Comparison of ENCODE assay signal across 8 cellular contexts in genomic region chr13:77325371-77325941, GRCh38. TPM values are rescaled to one million over a fixed set of nuclear protein-coding genes. Genes with fewer than 3 reads are reported as not detected.
A peak's percentile ranks its signal among the peaks of the same experiment; 100 is the strongest.
DNase-seq lines count a peak whose midpoint lies in the region; ATAC-seq and TF ChIP-seq lines count a peak whose summit lies in the region.

No MANE protein-coding gene starts in this region.

- H3K9me3 ChIP-seq in H9 (ENCODE audit: control insufficient read depth, low read depth, low read length): no peaks in the 10 kb centered on the region

- no peak overlapping the region for H3T11ph ChIP-seq in H9 (ENCODE audit: low read length)

- H3K4me1 Mint-ChIP-seq in H9 (peaks cover 37 to 48% of the 10 kb centered on the region in 2 experiments), WTC11 (peaks cover 59% of the 10 kb centered on the region)

- H3K4me3 Mint-ChIP-seq in H9 (peak overlapping the region; percentile 90 to 96), WTC11 (peak overlapping the region; percentile 83)

- H3K79me1 ChIP-seq in H9 (ENCODE audit: insufficient read depth, low read depth, low read length, poor library complexity, severe bottlenecking): peaks cover 3% of the 10 kb centered on the region

- H2AK5ac ChIP-seq in H9 (ENCODE audit: insufficient read length, low read length): no peak overlapping the region

- peaks cover 2% of the 10 kb centered on the region for H4K20me1 ChIP-seq in H9 (ENCODE audit: control insufficient read depth, insufficient read depth, insufficient read length)

- H4K8ac ChIP-seq in H9 (replicated peaks; ENCODE audit: insufficient read length, low read depth, low read length): no peak overlapping the region

- no peak overlapping the region for H4K91ac ChIP-seq in H9 (ENCODE audit: insufficient read length, low read depth, low read length)

- H2AFZ ChIP-seq in H9 (ENCODE audit: low read length): no peak overlapping the region

- H2BK20ac ChIP-seq in H9 (ENCODE audit: low read depth, low read length, poor library complexity, severe bottlenecking): no peak overlapping the region

- H3K4me3 ChIP-seq in AG10803 (ENCODE audit: low read length) (peak overlapping the region; percentile 85), skeletal muscle cell (ENCODE audit: low read depth, low read length) (peak overlapping the region; percentile 96)

- no peak overlapping the region for H2BK120ac ChIP-seq in H9 (ENCODE audit: low read depth, low read length, poor library complexity, severe bottlenecking)

- no peak overlapping the region for H3K56ac ChIP-seq in H9 (ENCODE audit: insufficient read length, low read depth, low read length)

- no peak overlapping the region for H3K4ac ChIP-seq in H9 (ENCODE audit: low read depth, low read length)

- no peaks in the 10 kb centered on the region for H3K36me3 Mint-ChIP-seq in H9 (ENCODE audit: insufficient read depth in 1 of 3, low read depth in 3 of 3)
- H3K36me3 Mint-ChIP-seq in WTC11: no peaks in the 10 kb centered on the region

- peak overlapping the region; percentile 99 for H3K4me2 ChIP-seq in H9 (ENCODE audit: insufficient read depth, insufficient read length, low read length)

- H2BK15ac ChIP-seq in H9 (ENCODE audit: low read depth, low read length): no peak overlapping the region

- POLR2A ChIA-PET in WTC11 (lab: Charles Lee): interaction anchor here (1.6 kb wide), 1 partner anchor 298 kb away, joined by 3 read pairs; no protein-coding TSS in a partner anchor

- CTCF ChIA-PET in WTC11 (lab: Charles Lee): interaction anchor here (0.8 to 1.9 kb wide), 2 partner anchors 153 kb away, joined by 3 to 15 read pairs; no protein-coding TSS in a partner anchor

- DNase-seq in AG10803 (ENCODE audit: low read depth) (no peak), H9 (no peak), WTC11 (ENCODE audit: low spot score) (no peak), glomerular visceral epithelial cell (ENCODE audit: extremely low spot score) (peak; percentile 9), skeletal muscle cell (ENCODE audit: low read depth) (no peak), NCI-H524 treated with DMSO at 0.1 percent for 48 hours (lab: John Stamatoyannopoulos, UW) (no peak), activated gamma-delta T cell (lab: John Stamatoyannopoulos, UW) (no peak)

- peak overlapping the region; percentile 43 for H3K9ac ChIP-seq in H9 (ENCODE audit: extremely low read depth, insufficient read length, low read length)

- H3K79me2 ChIP-seq in H9 (ENCODE audit: insufficient read depth, low read length): peaks cover 5% of the 10 kb centered on the region; the same call in 1 of the 2 replicates

- no peak overlapping the region for H3K18ac ChIP-seq in H9 (ENCODE audit: insufficient read length, low read depth, low read length)

- no peak overlapping the region for H3K14ac ChIP-seq in H9 (ENCODE audit: insufficient read depth, low read length)

- no peak overlapping the region for H2BK5ac ChIP-seq in H9 (ENCODE audit: insufficient read length, low read length)

- H3K27ac ChIP-seq in H9 (ENCODE audit: insufficient read length, low read depth, low read length): no peak overlapping the region

- H3K27ac Mint-ChIP-seq in H9 (no peak overlapping the region), WTC11 (no peak overlapping the region)

- peaks cover 18% of the 10 kb centered on the region for H3K23me2 ChIP-seq in H9 (ENCODE audit: insufficient read length, low read depth, low read length, poor library complexity, severe bottlenecking)

- no peak overlapping the region for H2BK12ac ChIP-seq in H9 (ENCODE audit: insufficient read length, low read depth, low read length)

- no peak for TF ChIP-seq CTCF in AG10803 (conservative IDR thresholded peaks at IDR 0.05; ENCODE audit: low read length)
- no peak for TF ChIP-seq CTCF in H9 (conservative IDR thresholded peaks at IDR 0.05)
- TF ChIP-seq CTCF in WTC11 (IDR thresholded peaks at IDR 0.05): no peak

- H3K27me3 Mint-ChIP-seq in H9 (ENCODE audit: low read depth) (peaks cover 23% of the 10 kb centered on the region), WTC11 (ENCODE audit: low read depth) (peaks cover 25% of the 10 kb centered on the region)

- no peak overlapping the region for H4K5ac ChIP-seq in H9 (ENCODE audit: insufficient read length, low read depth, low read length)

- peaks cover 3% of the 10 kb centered on the region; the same call in 1 of the 2 replicates for H3K27me3 ChIP-seq in H9 (ENCODE audit: insufficient read depth, low read length)

- H3K4me1 ChIP-seq in H9 (ENCODE audit: insufficient read depth, low read length): no peaks in the 10 kb centered on the region

- no CpG with 5 or more reads among the region's 11 CpGs for WGBS in H9 (ENCODE audit: extremely low coverage, insufficient read length, low lambda C conversion rate)

- no peaks in the 10 kb centered on the region for H3K9me3 Mint-ChIP-seq in H9
- H3K9me3 Mint-ChIP-seq in WTC11: no peaks in the 10 kb centered on the region

- ATAC-seq in WTC11: no peak
- no peak for ATAC-seq in GM21717 (IDR thresholded peaks at IDR 0.05; ENCODE audit: unreplicated experiment)

- H3K23ac ChIP-seq in H9 (ENCODE audit: insufficient read length, low read depth, low read length): no peak overlapping the region

TF ChIP-seq in WTC11, 78 proteins besides CTCF, POLR2A, EP300 and RAD21 (continues in another document):
- TF ChIP-seq RELA (CRISPR knock-in tag; IDR thresholded peaks at IDR 0.05; ENCODE audit: borderline replicate concordance): no peak
- no peak for TF ChIP-seq ATF3 (CRISPR knock-in tag; conservative IDR thresholded peaks at IDR 0.05)
- TF ChIP-seq PRRX2 (CRISPR knock-in tag; IDR thresholded peaks at IDR 0.05): no peak
- no peak for TF ChIP-seq AFF4 (CRISPR knock-in tag; IDR thresholded peaks at IDR 0.05; ENCODE audit: borderline replicate concordance)
- no peak for TF ChIP-seq ZNF281 (CRISPR knock-in tag; IDR thresholded peaks at IDR 0.05)
- TF ChIP-seq HMGA2 (CRISPR knock-in tag; IDR thresholded peaks at IDR 0.05): no peak

RNA-seq across cellular contexts. Expression of gene MYCBP2, which starts 1.4 kb away (rescaled TPM):
- total RNA-seq in H9 (2021) (26.7 and 32.0 TPM in 2 replicates), WTC11 (2021) (41.5 to 54.3 TPM (median 45.3 TPM) in 3 replicates)
